In genomic region chr2:172234716-172235661, GRCh38 we compare ENCODE assay signal across 8 cellular contexts.
A peak's percentile ranks its signal among the peaks of the same experiment; 100 is the strongest.
DNase-seq lines count a peak whose midpoint lies in the region; ATAC-seq and TF ChIP-seq lines count a peak whose summit lies in the region.

No MANE protein-coding gene starts in this region.

- H3K4me1 Mint-ChIP-seq in nephron: peaks cover 53% of the 10 kb centered on the region

- 0 out of 2 replicates have a peak, but pooled peaks have one; percentile 1 for TF ChIP-seq CTCF in BE2C (IDR thresholded peaks at IDR 0.05; ENCODE audit: low read depth, low read length)
- TF ChIP-seq CTCF in epithelial cell of esophagus (IDR thresholded peaks at IDR 0.05; ENCODE audit: insufficient read depth, low read depth, low read length, missing control alignments): no peak
- no peak for TF ChIP-seq CTCF in nephron (IDR thresholded peaks at IDR 0.05; ENCODE audit: unreplicated experiment in 3 of 3)

- ATAC-seq in GM18870 (IDR thresholded peaks at IDR 0.05; ENCODE audit: unreplicated experiment): no peak

- no peaks in the 10 kb centered on the region; the same call in 1 of the 2 replicates for H3K4me1 ChIP-seq in BE2C

- peak overlapping the region; percentile 71 to 80 (median 78) for H3K4me3 Mint-ChIP-seq in nephron

- no peaks in the 10 kb centered on the region for H3K36me3 ChIP-seq in BE2C

- H3K27ac Mint-ChIP-seq in nephron: peak overlapping the region in 1 of 3 experiments; percentile 96

- H3K36me3 Mint-ChIP-seq in nephron (ENCODE audit: low read depth): no peaks in the 10 kb centered on the region

- peaks cover 67% of the 10 kb centered on the region for H3K27me3 Mint-ChIP-seq in nephron (ENCODE audit: low read depth)

- H3K9me3 Mint-ChIP-seq in nephron: no peaks in the 10 kb centered on the region

- peak overlapping the region; percentile 62 for H3K4me3 ChIP-seq in BE2C (ENCODE audit: low read depth, low read length)
- H3K4me3 ChIP-seq in epithelial cell of esophagus (ENCODE audit: low read length): peak overlapping the region; percentile 11

- peaks cover 6% of the 10 kb centered on the region; the same call in 1 of the 2 replicates for H3K27me3 ChIP-seq in BE2C

- peak; percentile 18 for DNase-seq in BE2C
- DNase-seq in LHCN-M2 (ENCODE audit: low read depth): peak; percentile 44
- DNase-seq in activated CD4-positive, alpha-beta T cell treated with anti-CD3 and anti-CD28 coated beads, Interleukin-2, amount 50 U/mL, for 1 hour: peak; percentile 30
- DNase-seq in epithelial cell of esophagus (ENCODE audit: low read depth): no peak
- DNase-seq in HK-2 (ENCODE audit: unreplicated experiment): no peak
- no peak for DNase-seq in foreskin melanocyte

- H3K9me3 ChIP-seq in BE2C: no peaks in the 10 kb centered on the region

Comparison
In these comparisons a context has a peak if more than half of its experiments do, and no peak if none do; other contexts are left out.
1. DNase-seq: peak in BE2C (single experiment), LHCN-M2 (single experiment) and activated CD4-positive, alpha-beta T cell treated with anti-CD3 and anti-CD28 coated beads, Interleukin-2, amount 50 U/mL, for 1 hour (single experiment); none in epithelial cell of esophagus (single experiment), HK-2 (single experiment) and foreskin melanocyte (single experiment).